In genomic region chrX:372856-373640, GRCh38 we compare ENCODE assay signal across 9 cellular contexts. TPM values are rescaled to one million over a fixed set of nuclear protein-coding genes. Genes with fewer than 3 reads are reported as not detected.
DNase-seq lines count a peak whose midpoint lies in the region; ATAC-seq and TF ChIP-seq lines count a peak whose summit lies in the region.
"Had no signal": no experiment of that assay in that cellular context is flagged by ENCODE, and none has a peak within 500 bp of the region (broad histone marks: within the 10 kb centered on the region; RNA-seq: fewer than 3 reads in every experiment).

No MANE protein-coding gene starts in this region.

- H3K36me3 ChIP-seq in rectal smooth muscle tissue (ENCODE audit: control insufficient read depth, insufficient read depth, low read length) (no peaks in the 10 kb centered on the region), WERI-Rb-1 (no peaks in the 10 kb centered on the region)

- H3K27me3 Mint-ChIP-seq in WTC11 (ENCODE audit: low read depth), result peaks cover 27% of the 10 kb centered on the region

- H3K4me3 ChIP-seq in fibroblast of villous mesenchyme (ENCODE audit: low read depth, low read length) (peak overlapping the region; percentile 30), rectal smooth muscle tissue (ENCODE audit: low read length) (peak overlapping the region; percentile 27), WERI-Rb-1 (ENCODE audit: low read depth, low read length) (no peak overlapping the region)

- TF ChIP-seq CTCF in WTC11 (IDR thresholded peaks at IDR 0.05), result no peak
- no peak for TF ChIP-seq CTCF in fibroblast of villous mesenchyme (IDR thresholded peaks at IDR 0.05; ENCODE audit: insufficient read depth, low read depth, low read length)
- no peak for TF ChIP-seq CTCF in WERI-Rb-1 (IDR thresholded peaks at IDR 0.05; ENCODE audit: low read depth, low read length)

- H3K27ac Mint-ChIP-seq in WTC11, result no peak overlapping the region

- H3K36me3 Mint-ChIP-seq in WTC11, result no peaks in the 10 kb centered on the region

- DNase-seq in ELF-1 (ENCODE audit: low read depth, low spot score) (peak; percentile 21), WTC11 (ENCODE audit: low spot score) (no peak), fibroblast of villous mesenchyme (ENCODE audit: low read depth) (no peak), WERI-Rb-1 (no peak), SIG-M5 treated with dmso at 0.1 percent for 504 hours (lab: John Stamatoyannopoulos, UW; ENCODE audit: unreplicated experiment) (no peak)
- DNase-seq: hippocampal formation had no signal

- H3K27ac ChIP-seq in rectal smooth muscle tissue (ENCODE audit: low read depth, low read length), result no peak overlapping the region
- H3K27ac ChIP-seq in WERI-Rb-1, result no peak overlapping the region

- H3K27me3 ChIP-seq in rectal smooth muscle tissue (ENCODE audit: control insufficient read depth, insufficient read depth, low read length) (peaks cover 19% of the 10 kb centered on the region), WERI-Rb-1 (ENCODE audit: insufficient read depth, low read depth, severe bottlenecking) (peaks cover 16% of the 10 kb centered on the region)

- H3K4me1 ChIP-seq in rectal smooth muscle tissue (ENCODE audit: control insufficient read depth, insufficient read depth, low read length), result peaks cover 2% of the 10 kb centered on the region

- H3K4me3 Mint-ChIP-seq in WTC11, result peak overlapping the region; percentile 68

- ATAC-seq in WTC11 (no peak), HG02973 (IDR thresholded peaks at IDR 0.05; ENCODE audit: unreplicated experiment) (no peak), HG03135 (IDR thresholded peaks at IDR 0.05; ENCODE audit: unreplicated experiment) (no peak)

- POLR2A ChIA-PET in WTC11 (lab: Charles Lee), result no interaction called here

- peaks cover 43% of the 10 kb centered on the region for H3K4me1 Mint-ChIP-seq in WTC11

- CTCF ChIA-PET in WTC11 (lab: Charles Lee), result no interaction called here

- H3K9me3 ChIP-seq in WERI-Rb-1 (ENCODE audit: severe bottlenecking), result no peaks in the 10 kb centered on the region

- no peak overlapping the region for H3K9ac ChIP-seq in rectal smooth muscle tissue (ENCODE audit: low read length)

- H3K9me3 Mint-ChIP-seq in WTC11, result no peaks in the 10 kb centered on the region

TF ChIP-seq in WTC11, 78 proteins besides CTCF, POLR2A, EP300 and RAD21:
- TF ChIP-seq ZNF416 (CRISPR knock-in tag; IDR thresholded peaks at IDR 0.05), result no peak
- TF ChIP-seq TCF7 (CRISPR knock-in tag; IDR thresholded peaks at IDR 0.05; ENCODE audit: low read depth), result no peak
- 0 out of 2 replicates have a peak, but pooled peaks have one; percentile 24 for TF ChIP-seq KAT7 (CRISPR knock-in tag; IDR thresholded peaks at IDR 0.05; ENCODE audit: borderline replicate concordance)
- no peak for TF ChIP-seq ZNF317 (CRISPR knock-in tag; IDR thresholded peaks at IDR 0.05; ENCODE audit: borderline replicate concordance, low read depth)
- TF ChIP-seq SMAD4 (CRISPR knock-in tag; IDR thresholded peaks at IDR 0.05), result no peak
- no peak for TF ChIP-seq TEAD1 (CRISPR knock-in tag; IDR thresholded peaks at IDR 0.05)
- no peak for TF ChIP-seq ATF2 (CRISPR knock-in tag; IDR thresholded peaks at IDR 0.05; ENCODE audit: borderline replicate concordance, low read depth)
- TF ChIP-seq AR (CRISPR knock-in tag; IDR thresholded peaks at IDR 0.05), result no peak
- 0 out of 2 replicates have a peak, but pooled peaks have one; percentile 28 for TF ChIP-seq JUN (CRISPR knock-in tag; IDR thresholded peaks at IDR 0.05)
- TF ChIP-seq ZNF219 (CRISPR knock-in tag; IDR thresholded peaks at IDR 0.05; ENCODE audit: borderline replicate concordance), result no peak
- TF ChIP-seq HMGXB4 (CRISPR knock-in tag; IDR thresholded peaks at IDR 0.05), result no peak
- no peak for TF ChIP-seq ZNF138 (CRISPR knock-in tag; conservative IDR thresholded peaks at IDR 0.05)
TF ChIP-seq in WTC11: peak in this region for 2.

RNA-seq across cellular contexts. Expression of gene PPP2R3B, which starts 13.7 kb away (rescaled TPM):
- total RNA-seq in WTC11 (2021), result 103 to 130 TPM (median 107 TPM) in 3 replicates
- 9.1 and 15.1 TPM in 2 replicates for total RNA-seq in fibroblast of villous mesenchyme

RNA-seq across cellular contexts. Expression of gene GTPBP6, which starts 54.5 kb away (rescaled TPM):
- 63.9 to 68.5 TPM (median 67.9 TPM) in 3 replicates for total RNA-seq in WTC11 (2021)
- 25.5 and 39.6 TPM in 2 replicates for total RNA-seq in fibroblast of villous mesenchyme
